16 cellular contexts compared by ENCODE assay signal in the genomic region with DNA sequence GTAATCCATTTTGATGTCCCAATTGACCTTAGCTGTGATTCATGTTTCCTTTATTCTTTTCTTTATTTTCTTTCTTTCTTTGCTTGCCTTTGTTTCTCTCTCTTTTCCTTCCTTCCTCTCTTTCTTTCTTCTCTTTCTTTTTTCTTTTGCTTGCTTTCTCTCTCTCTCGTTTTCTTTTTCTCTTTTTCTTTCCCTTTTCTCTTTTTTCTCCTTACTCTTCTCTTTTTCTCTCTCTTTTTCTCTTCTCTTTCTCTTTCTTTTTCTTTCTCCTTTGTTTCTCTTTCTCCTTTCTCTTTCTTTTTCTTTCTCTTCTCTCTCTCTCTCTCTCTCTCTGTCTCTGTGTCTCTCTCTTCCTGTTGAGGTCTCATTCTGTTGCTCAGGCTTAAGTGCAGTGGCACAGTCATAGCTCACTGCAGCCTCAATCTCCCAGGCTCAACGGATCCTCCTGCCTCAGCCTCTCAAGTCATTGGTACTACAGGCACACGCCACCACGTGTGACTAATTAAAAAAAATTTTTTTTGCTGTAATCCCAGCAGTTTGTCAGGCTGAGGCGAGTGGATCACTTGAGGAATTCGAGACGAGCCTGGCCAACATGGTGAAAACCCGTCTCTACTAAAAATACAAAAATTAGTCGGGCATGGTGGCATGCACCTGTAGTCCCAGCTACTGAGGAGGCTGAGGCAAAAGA. TPM values are rescaled to one million over a fixed set of nuclear protein-coding genes. Genes with fewer than 3 reads are reported as not detected.
DNase-seq lines count a peak whose midpoint lies in the region; ATAC-seq and TF ChIP-seq lines count a peak whose summit lies in the region.
"Had no signal": no experiment of that assay in that cellular context is flagged by ENCODE, and none has a peak within 500 bp of the region (broad histone marks: within the 10 kb centered on the region; RNA-seq: fewer than 3 reads in every experiment).

No MANE protein-coding gene starts in this region.

- H3F3A ChIP-seq in OCI-LY1 (ENCODE audit: insufficient read depth, low read length), result no peaks in the 10 kb centered on the region

- no peaks in the 10 kb centered on the region for H3K79me2 ChIP-seq in OCI-LY1 (ENCODE audit: insufficient read depth, low read length)

- no peak for TF ChIP-seq POLR2A in heart left ventricle (IDR thresholded peaks at IDR 0.05)

- no peak for TF ChIP-seq CTCF in heart left ventricle (IDR thresholded peaks at IDR 0.05)
- no peak for TF ChIP-seq CTCF in OCI-LY1 (IDR thresholded peaks at IDR 0.05; ENCODE audit: low read length)
- TF ChIP-seq CTCF in coronary artery (IDR thresholded peaks at IDR 0.05), result no peak

- no peaks in the 10 kb centered on the region for H3K9me3 ChIP-seq in heart left ventricle
- no peaks in the 10 kb centered on the region for H3K9me3 ChIP-seq in OCI-LY1 (ENCODE audit: low read length)

- DNase-seq in cardiac septum (ENCODE audit: low spot score) (peak; percentile 7), heart left ventricle (no peak), coronary artery (ENCODE audit: low spot score) (peak; percentile 22), UCSD-AML1 (lab: John Stamatoyannopoulos, UW; ENCODE audit: unreplicated experiment) (no peak), COLO668 (lab: John Stamatoyannopoulos, UW; ENCODE audit: unreplicated experiment) (no peak)
- DNase-seq: CD4-positive, alpha-beta memory T cell; DMS79; H7; NCI-H1105; NCI-H748 treated with DMSO at 0.1 percent for 48 hours; NK-92 treated with Interleukin-12 subunit alpha and Interleukin-12 subunit beta, amount 100 ng/mL, for 24 hours; OCI-M1; SHP77 treated with DMSO at 0.1 percent for 48 hours had no signal

- 83 to 87% (median 86%) methylated on average over 9 of the region's 9 CpGs for WGBS in heart left ventricle, 4 donors

- intact Hi-C loops in cardiac septum (cut with DNase I) (loop anchor here (10.0 kb wide), 1 partner anchor 186 kb away; a partner anchor contains a TSS), heart left ventricle (cut with DNase I) (no loop called here)

- H3K4me1 Mint-ChIP-seq in stimulated activated memory B cell treated with anti-CD40 and anti-IgM and Interleukin-4, amounts not matched to agents 10 μg/mL and 1 μg/mL and 100 μg/mL, for 72 hours, result peaks cover 15% of the 10 kb centered on the region

- no peak overlapping the region for H3K4me3 Mint-ChIP-seq in stimulated activated memory B cell treated with anti-CD40 and anti-IgM and Interleukin-4, amounts not matched to agents 10 μg/mL and 1 μg/mL and 100 μg/mL, for 72 hours
- H3K4me3 Mint-ChIP-seq: CD4-positive, alpha-beta memory T cell had no signal

- no peak overlapping the region for H3K4me2 ChIP-seq in OCI-LY1 (ENCODE audit: low read length)

- no peaks in the 10 kb centered on the region for H3K9me2 ChIP-seq in OCI-LY1 (ENCODE audit: low read depth, low read length)

- no peaks in the 10 kb centered on the region for H4K20me1 ChIP-seq in OCI-LY1 (ENCODE audit: insufficient read depth, low read length)

- H3K36me3 ChIP-seq in heart left ventricle (no peaks in the 10 kb centered on the region), OCI-LY1 (ENCODE audit: insufficient read depth, low read length) (no peaks in the 10 kb centered on the region)

- H3K36me3 Mint-ChIP-seq in stimulated activated memory B cell treated with anti-CD40 and anti-IgM and Interleukin-4, amounts not matched to agents 10 μg/mL and 1 μg/mL and 100 μg/mL, for 72 hours, result no peaks in the 10 kb centered on the region
- H3K36me3 Mint-ChIP-seq: CD4-positive, alpha-beta memory T cell had no signal

- H3K27me3 Mint-ChIP-seq in stimulated activated memory B cell treated with anti-CD40 and anti-IgM and Interleukin-4, amounts not matched to agents 10 μg/mL and 1 μg/mL and 100 μg/mL, for 72 hours, result no peaks in the 10 kb centered on the region

- no peaks in the 10 kb centered on the region for H3K4me1 ChIP-seq in heart left ventricle
- peaks cover 31% of the 10 kb centered on the region for H3K4me1 ChIP-seq in OCI-LY1 (ENCODE audit: insufficient read depth, low read length, severe bottlenecking)

- H3K27ac Mint-ChIP-seq in stimulated activated memory B cell treated with anti-CD40 and anti-IgM and Interleukin-4, amounts not matched to agents 10 μg/mL and 1 μg/mL and 100 μg/mL, for 72 hours, result peak overlapping the region; percentile 26

- H3K27me3 ChIP-seq in heart left ventricle (no peaks in the 10 kb centered on the region), OCI-LY1 (ENCODE audit: insufficient read depth, low read length) (no peaks in the 10 kb centered on the region)

- H3K4me3 ChIP-seq in heart left ventricle (no peak overlapping the region), OCI-LY1 (ENCODE audit: low read depth, low read length, poor library complexity, severe bottlenecking) (no peak overlapping the region), coronary artery (no peak overlapping the region)

- no peak for ATAC-seq in heart left ventricle
- ATAC-seq in stimulated activated memory B cell treated with anti-CD40 and anti-IgM and Interleukin-4, amounts not matched to agents 10 μg/mL and 1 μg/mL and 100 μg/mL, for 72 hours, result no peak
- no peak for ATAC-seq in HG02623 (IDR thresholded peaks at IDR 0.05; ENCODE audit: unreplicated experiment)

- no peaks in the 10 kb centered on the region for H3K9me3 Mint-ChIP-seq in stimulated activated memory B cell treated with anti-CD40 and anti-IgM and Interleukin-4, amounts not matched to agents 10 μg/mL and 1 μg/mL and 100 μg/mL, for 72 hours

- H3K9ac ChIP-seq in OCI-LY1 (ENCODE audit: low read length), result no peak overlapping the region

- H3K27ac ChIP-seq in heart left ventricle (no peak overlapping the region), OCI-LY1 (ENCODE audit: low read depth, low read length, poor library complexity, severe bottlenecking) (peak overlapping the region; percentile 39), coronary artery (no peak overlapping the region)

- no peak overlapping the region for H2AFZ ChIP-seq in OCI-LY1 (ENCODE audit: low read length)

RNA-seq across cellular contexts. Expression of a gene that starts 8.0 kb away (rescaled TPM):
- total RNA-seq in cardiac septum (24.9 TPM), heart left ventricle (10 to 100 TPM; 17.9 to 36.1 (median 25.4) TPM)
- polyA plus RNA-seq in heart left ventricle, result 10 to 100 TPM; 14.6 to 17.4 TPM

RNA-seq across cellular contexts. Expression of a gene that starts 8.0 kb away (rescaled TPM):
- total RNA-seq in cardiac septum, result 45.1 TPM
- total RNA-seq in heart left ventricle, result 10 to 100 TPM; 41.8 to 87.1 (median 60.7) TPM
- 10 to 100 TPM; 25.9 to 51.1 TPM for polyA plus RNA-seq in heart left ventricle

Comparison
In these comparisons a context has a peak if more than half of its experiments do, and no peak if none do; other contexts are left out.
1. DNase-seq: peak in cardiac septum (single experiment) and coronary artery (single experiment); none in heart left ventricle (0 of 5), UCSD-AML1 (single experiment) and COLO668 (single experiment).